28 cellular contexts compared by ENCODE assay signal in the genomic region with DNA sequence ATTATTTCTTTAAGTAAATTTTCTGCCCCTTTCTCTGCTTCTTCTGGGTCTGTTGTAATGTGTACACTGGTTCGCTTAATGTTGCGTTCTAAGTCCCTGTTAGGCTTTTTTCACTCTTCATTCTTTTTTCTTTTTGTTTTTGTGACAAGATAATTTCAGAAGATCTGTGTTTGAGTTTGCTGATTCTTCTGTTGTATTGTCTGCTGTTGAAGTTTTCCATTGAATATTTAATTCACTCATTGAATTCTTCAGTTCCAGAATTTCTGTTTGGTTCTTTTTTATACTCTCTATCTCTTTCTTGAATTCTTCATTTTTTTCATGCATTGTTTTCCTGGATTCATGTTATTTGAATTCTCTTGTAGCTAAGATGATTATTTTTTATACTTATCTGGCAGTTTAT.
"Had no signal": no experiment of that assay in that cellular context is flagged by ENCODE, and none has a peak within 500 bp of the region (broad histone marks: within the 10 kb centered on the region; RNA-seq: fewer than 3 reads in every experiment).

No MANE protein-coding gene starts in this region.

- FAIRE-seq: pancreas, urothelium cell line had no signal

- H3K4me1 Mint-ChIP-seq: naive thymus-derived CD8-positive, alpha-beta T cell; nephron progenitor cell; neural crest cell; stimulated activated effector memory CD8-positive, alpha-beta T cell treated with anti-CD3 and anti-CD28 coated beads, Interleukin-12 subunit alpha, Interleukin-12 subunit beta, amount 100 ng/mL, for 72 hours; stimulated activated naive B cell treated with anti-CD40 and anti-IgM and Interleukin-4, amounts not matched to agents 10 μg/mL and 1 μg/mL and 100 μg/mL, for 72 hours had no signal

- ATAC-seq: naive thymus-derived CD8-positive, alpha-beta T cell; natural killer cell treated with Interleukin-12 subunit alpha and Interleukin-12 subunit beta and Interleukin-15 and Interleukin-18, amount 100 ng/mL, for 72 hours; pancreas; psoas muscle; right cardiac atrium; sciatic nerve; stimulated activated naive B cell treated with anti-CD40 and anti-IgM and Interleukin-4, amounts not matched to agents 10 μg/mL and 1 μg/mL and 100 μg/mL, for 72 hours had no signal

- H3K4me1 ChIP-seq: psoas muscle, thyroid gland, upper lobe of left lung had no signal

- H3K4me3 Mint-ChIP-seq: naive thymus-derived CD8-positive, alpha-beta T cell; natural killer cell treated with Interleukin-12 subunit alpha and Interleukin-12 subunit beta and Interleukin-15 and Interleukin-18, amount 100 ng/mL, for 72 hours; nephron progenitor cell; neural crest cell; stimulated activated effector memory CD8-positive, alpha-beta T cell treated with anti-CD3 and anti-CD28 coated beads, Interleukin-12 subunit alpha, Interleukin-12 subunit beta, amount 100 ng/mL, for 72 hours; stimulated activated naive B cell treated with anti-CD40 and anti-IgM and Interleukin-4, amounts not matched to agents 10 μg/mL and 1 μg/mL and 100 μg/mL, for 72 hours; stimulated activated naive CD8-positive, alpha-beta T cell treated with anti-CD3 and anti-CD28 coated beads, Interleukin-15, Interleukin-2, amounts not matched to agents 100 ng/mL and 50 ng/mL, for 24 hours had no signal

- DNase-seq: naive thymus-derived CD8-positive, alpha-beta T cell; nephron progenitor cell; nucleus accumbens; pancreas; psoas muscle; right cardiac atrium; stimulated activated CD4-positive, alpha-beta T cell treated with anti-CD3 and anti-CD28 coated beads, Interleukin-15, amount 100 ng/mL, for 24 hours; stimulated activated CD4-positive, alpha-beta T cell treated with anti-CD3 and anti-CD28 coated beads, Interleukin-2, amount 100 ng/mL, for 24 hours; stimulated activated CD4-positive, alpha-beta T cell treated with anti-CD3 and anti-CD28 coated beads, Interleukin-2, amount 100 ng/mL, for 48 hours; stimulated activated CD4-positive, alpha-beta T cell treated with anti-CD3 and anti-CD28 coated beads, Interleukin-4, amount 100 ng/mL, for 24 hours; stimulated activated naive B cell treated with anti-CD40 and anti-IgM and Interleukin-4, amounts not matched to agents 10 μg/mL and 1 μg/mL and 100 μg/mL, for 72 hours; stimulated activated naive CD4-positive, alpha-beta T cell treated with Interleukin-2 at 50 U/mL for 16 hours; stomach; thyroid gland; trophoblast cell; upper lobe of left lung had no signal

- H3K4me3 ChIP-seq: pancreas, psoas muscle, skin epidermis, stomach, thoracic aorta, thyroid gland, tibial nerve, upper lobe of left lung, vagina had no signal

- H3K27me3 ChIP-seq: neutrophil, pancreas, stomach, thyroid gland, tibial nerve, upper lobe of left lung, vagina had no signal

- H3K9me3 ChIP-seq: pancreas, thyroid gland had no signal

- H3K27me3 Mint-ChIP-seq: naive thymus-derived CD8-positive, alpha-beta T cell; natural killer cell treated with Interleukin-12 subunit alpha and Interleukin-12 subunit beta and Interleukin-15 and Interleukin-18, amount 100 ng/mL, for 72 hours; progenitor cell of endocrine pancreas; stimulated activated naive B cell treated with anti-CD40 and anti-IgM and Interleukin-4, amounts not matched to agents 10 μg/mL and 1 μg/mL and 100 μg/mL, for 72 hours; stimulated activated naive CD8-positive, alpha-beta T cell treated with anti-CD3 and anti-CD28 coated beads, Interleukin-15, Interleukin-2, amounts not matched to agents 100 ng/mL and 50 ng/mL, for 24 hours had no signal

- H3K27ac Mint-ChIP-seq: naive thymus-derived CD8-positive, alpha-beta T cell; natural killer cell treated with Interleukin-12 subunit alpha and Interleukin-12 subunit beta and Interleukin-15 and Interleukin-18, amount 100 ng/mL, for 72 hours; nephron progenitor cell; progenitor cell of endocrine pancreas; stimulated activated effector memory CD8-positive, alpha-beta T cell treated with anti-CD3 and anti-CD28 coated beads, Interleukin-12 subunit alpha, Interleukin-12 subunit beta, amount 100 ng/mL, for 72 hours had no signal

- H3K27ac ChIP-seq: neutrophil, pancreas, psoas muscle, skin epidermis, stomach, thoracic aorta, thyroid gland, tibial nerve, upper lobe of left lung, vagina had no signal

- H3K36me3 ChIP-seq: neutrophil, pancreas, thyroid gland had no signal
